ENCODE assay signal across 20 cellular contexts in genomic region chr6:150207931-150208570, GRCh38.
DNase-seq lines count a peak whose midpoint lies in the region; ATAC-seq and TF ChIP-seq lines count a peak whose summit lies in the region.
"Had no signal": no experiment of that assay in that cellular context is flagged by ENCODE, and none has a peak within 500 bp of the region (broad histone marks: within the 10 kb centered on the region; RNA-seq: fewer than 3 reads in every experiment).

No MANE protein-coding gene starts in this region.

- DNase-seq in Daoy (ENCODE audit: low read depth) (peak; percentile 84), NCI-H69 (lab: John Stamatoyannopoulos, UW) (peak; percentile 81), dedifferentiated amniotic fluid mesenchymal stem cell (ENCODE audit: extremely low spot score) (peak; percentile 26), renal cortical epithelial cell (ENCODE audit: low read depth) (peak; percentile 29), erythroblast (lab: John Stamatoyannopoulos, UW) (no peak), NCI-H446 (lab: John Stamatoyannopoulos, UW) (no peak)
- no peak for DNase-seq in stimulated activated CD4-positive, alpha-beta T cell treated with anti-CD3 and anti-CD28 coated beads, Interleukin-2, amount 100 ng/mL, for 48 hours
- DNase-seq: activated T-cell treated with anti-CD3 and anti-CD28 coated beads, Interleukin-2, amount 50 U/mL, for 72 hours; BE2C; heart left ventricle; KBM-7; lower lobe of right lung; naive thymus-derived CD4-positive, alpha-beta T cell; NCI-H524 treated with DMSO at 0.1 percent for 48 hours; ovary; sigmoid colon; T-helper 9 cell; uterus had no signal

- no peak for TF ChIP-seq POLR2A in erythroblast (IDR thresholded peaks at IDR 0.05; ENCODE audit: low read length)

- H3K4me3 Mint-ChIP-seq in stimulated activated memory B cell treated with anti-CD40 and anti-IgM and Interleukin-4, amounts not matched to agents 10 μg/mL and 1 μg/mL and 100 μg/mL, for 72 hours = no peak overlapping the region
- H3K4me3 Mint-ChIP-seq: activated naive CD8-positive, alpha-beta T cell; activated T-cell treated with anti-CD3 and anti-CD28 coated beads, Interleukin-2, amount 50 U/mL, for 72 hours; naive thymus-derived CD4-positive, alpha-beta T cell had no signal

- no peak for ATAC-seq in stimulated activated memory B cell treated with anti-CD40 and anti-IgM and Interleukin-4, amounts not matched to agents 10 μg/mL and 1 μg/mL and 100 μg/mL, for 72 hours
- ATAC-seq: activated T-cell treated with anti-CD3 and anti-CD28 coated beads, Interleukin-2, amount 50 U/mL, for 72 hours; lower lobe of right lung; naive thymus-derived CD4-positive, alpha-beta T cell had no signal

- no peak overlapping the region for H3K27ac Mint-ChIP-seq in stimulated activated memory B cell treated with anti-CD40 and anti-IgM and Interleukin-4, amounts not matched to agents 10 μg/mL and 1 μg/mL and 100 μg/mL, for 72 hours
- H3K27ac Mint-ChIP-seq: activated naive CD8-positive, alpha-beta T cell; activated T-cell treated with anti-CD3 and anti-CD28 coated beads, Interleukin-2, amount 50 U/mL, for 72 hours; naive thymus-derived CD4-positive, alpha-beta T cell had no signal

- no peaks in the 10 kb centered on the region for H3K9me3 Mint-ChIP-seq in stimulated activated memory B cell treated with anti-CD40 and anti-IgM and Interleukin-4, amounts not matched to agents 10 μg/mL and 1 μg/mL and 100 μg/mL, for 72 hours
- H3K9me3 Mint-ChIP-seq: activated T-cell treated with anti-CD3 and anti-CD28 coated beads, Interleukin-2, amount 50 U/mL, for 72 hours had no signal

- H3K36me3 Mint-ChIP-seq in stimulated activated memory B cell treated with anti-CD40 and anti-IgM and Interleukin-4, amounts not matched to agents 10 μg/mL and 1 μg/mL and 100 μg/mL, for 72 hours = no peaks in the 10 kb centered on the region
- H3K36me3 Mint-ChIP-seq: activated naive CD8-positive, alpha-beta T cell; naive thymus-derived CD4-positive, alpha-beta T cell had no signal

- H3K4me1 Mint-ChIP-seq in stimulated activated memory B cell treated with anti-CD40 and anti-IgM and Interleukin-4, amounts not matched to agents 10 μg/mL and 1 μg/mL and 100 μg/mL, for 72 hours = peaks cover 14% of the 10 kb centered on the region
- H3K4me1 Mint-ChIP-seq: naive thymus-derived CD4-positive, alpha-beta T cell had no signal

- H3K27me3 Mint-ChIP-seq in stimulated activated memory B cell treated with anti-CD40 and anti-IgM and Interleukin-4, amounts not matched to agents 10 μg/mL and 1 μg/mL and 100 μg/mL, for 72 hours = no peaks in the 10 kb centered on the region

Comparison
In these comparisons a context has a peak if more than half of its experiments do, and no peak if none do; other contexts are left out.
1. DNase-seq: peak in Daoy (single experiment), NCI-H69 (single experiment), dedifferentiated amniotic fluid mesenchymal stem cell (single experiment) and renal cortical epithelial cell (single experiment); none in erythroblast (0 of 2), NCI-H446 (0 of 2) and stimulated activated CD4-positive, alpha-beta T cell treated with anti-CD3 and anti-CD28 coated beads, Interleukin-2, amount 100 ng/mL, for 48 hours (0 of 2).